15 cellular contexts compared by ENCODE assay signal in genomic region chr2:68448671-68449394, GRCh38. TPM values are rescaled to one million over a fixed set of nuclear protein-coding genes. Genes with fewer than 3 reads are reported as not detected.
DNase-seq lines count a peak whose midpoint lies in the region; ATAC-seq and TF ChIP-seq lines count a peak whose summit lies in the region.
"Had no signal": no experiment of that assay in that cellular context is flagged by ENCODE, and none has a peak within 500 bp of the region (broad histone marks: within the 10 kb centered on the region; RNA-seq: fewer than 3 reads in every experiment).

No MANE protein-coding gene starts in this region.

- peaks cover 11% of the 10 kb centered on the region for H3K4me1 Mint-ChIP-seq in activated T-cell treated with anti-CD3 and anti-CD28 coated beads, Interleukin-2, amount 50 U/mL, for 72 hours (ENCODE audit: low read depth)
- H3K4me1 Mint-ChIP-seq in activated CD4-positive, alpha-beta memory T cell treated with anti-CD3 and anti-CD28 coated beads, Interleukin-2, amount 10 ng/mL, durations not matched to agents 7 days and 5 days = peaks cover 5% of the 10 kb centered on the region
- H3K4me1 Mint-ChIP-seq in stimulated activated effector memory CD8-positive, alpha-beta T cell treated with anti-CD3 and anti-CD28 coated beads, Interleukin-12 subunit alpha, Interleukin-12 subunit beta, amount 100 ng/mL, for 72 hours = peaks cover 6% of the 10 kb centered on the region

- H3K36me3 ChIP-seq in right lobe of liver = no peaks in the 10 kb centered on the region
- H3K36me3 ChIP-seq: transverse colon had no signal

- H3K27me3 Mint-ChIP-seq in activated T-cell treated with anti-CD3 and anti-CD28 coated beads, Interleukin-2, amount 50 U/mL, for 72 hours (ENCODE audit: low read depth) = no peaks in the 10 kb centered on the region
- H3K27me3 Mint-ChIP-seq in activated CD4-positive, alpha-beta memory T cell treated with anti-CD3 and anti-CD28 coated beads, Interleukin-2, amount 10 ng/mL, durations not matched to agents 7 days and 5 days = no peaks in the 10 kb centered on the region
- H3K27me3 Mint-ChIP-seq: activated naive CD8-positive, alpha-beta T cell had no signal

- CTCF ChIA-PET in activated CD4-positive, alpha-beta memory T cell treated with anti-CD3 and anti-CD28 coated beads, Interleukin-2, amount 10 ng/mL, durations not matched to agents 7 days and 5 days (lab: Charles Lee) = no interaction called here

- no peak for TF ChIP-seq POLR2A in right lobe of liver (IDR thresholded peaks at IDR 0.05)

- H3K27me3 ChIP-seq in right lobe of liver = no peaks in the 10 kb centered on the region
- H3K27me3 ChIP-seq: transverse colon had no signal

- H3K4me3 Mint-ChIP-seq in activated T-cell treated with anti-CD3 and anti-CD28 coated beads, Interleukin-2, amount 50 U/mL, for 72 hours = no peak overlapping the region
- no peak overlapping the region for H3K4me3 Mint-ChIP-seq in activated CD4-positive, alpha-beta memory T cell treated with anti-CD3 and anti-CD28 coated beads, Interleukin-2, amount 10 ng/mL, durations not matched to agents 7 days and 5 days
- H3K4me3 Mint-ChIP-seq in stimulated activated effector memory CD8-positive, alpha-beta T cell treated with anti-CD3 and anti-CD28 coated beads, Interleukin-12 subunit alpha, Interleukin-12 subunit beta, amount 100 ng/mL, for 72 hours = no peak overlapping the region
- H3K4me3 Mint-ChIP-seq: activated naive CD8-positive, alpha-beta T cell had no signal

- intact Hi-C loops in right lobe of liver (cut with DNase I) = loop anchor here in 1 of 2 donors (10.0 kb wide), 1 partner anchor 94 kb away; no protein-coding TSS in a partner anchor

- no peaks in the 10 kb centered on the region for H3K9me3 ChIP-seq in right lobe of liver
- H3K9me3 ChIP-seq: transverse colon had no signal

- no peak for TF ChIP-seq CTCF in right lobe of liver (IDR thresholded peaks at IDR 0.05)

- POLR2A ChIA-PET in activated CD4-positive, alpha-beta memory T cell treated with anti-CD3 and anti-CD28 coated beads, Interleukin-2, amount 10 ng/mL, durations not matched to agents 7 days and 5 days (lab: Charles Lee) = interaction anchor here (0.7 to 0.9 kb wide), 2 partner anchors 18 to 372 kb away, joined by 3 read pairs; partner anchors contain the start of genes APLF and FBXO48

- no peak overlapping the region for H3K4me3 ChIP-seq in right lobe of liver
- H3K4me3 ChIP-seq: transverse colon had no signal

- H3K36me3 Mint-ChIP-seq in activated T-cell treated with anti-CD3 and anti-CD28 coated beads, Interleukin-2, amount 50 U/mL, for 72 hours (ENCODE audit: insufficient read depth in 2 of 2) = no peaks in the 10 kb centered on the region
- no peaks in the 10 kb centered on the region for H3K36me3 Mint-ChIP-seq in activated CD4-positive, alpha-beta memory T cell treated with anti-CD3 and anti-CD28 coated beads, Interleukin-2, amount 10 ng/mL, durations not matched to agents 7 days and 5 days (ENCODE audit: low read depth)
- no peaks in the 10 kb centered on the region for H3K36me3 Mint-ChIP-seq in stimulated activated effector memory CD8-positive, alpha-beta T cell treated with anti-CD3 and anti-CD28 coated beads, Interleukin-12 subunit alpha, Interleukin-12 subunit beta, amount 100 ng/mL, for 72 hours
- H3K36me3 Mint-ChIP-seq: activated naive CD8-positive, alpha-beta T cell had no signal

- no peak overlapping the region for H3K27ac ChIP-seq in right lobe of liver
- H3K27ac ChIP-seq: HL-60, transverse colon had no signal

- no peaks in the 10 kb centered on the region for H3K4me1 ChIP-seq in right lobe of liver
- H3K4me1 ChIP-seq: transverse colon had no signal

- 94% methylated on average over 6 of the region's 23 CpGs for WGBS in right lobe of liver (ENCODE audit: insufficient coverage, low coverage, low lambda C conversion rate, missing lambda C conversion rate)

- H3K9me3 Mint-ChIP-seq in activated T-cell treated with anti-CD3 and anti-CD28 coated beads, Interleukin-2, amount 50 U/mL, for 72 hours = no peaks in the 10 kb centered on the region
- no peaks in the 10 kb centered on the region for H3K9me3 Mint-ChIP-seq in activated CD4-positive, alpha-beta memory T cell treated with anti-CD3 and anti-CD28 coated beads, Interleukin-2, amount 10 ng/mL, durations not matched to agents 7 days and 5 days
- H3K9me3 Mint-ChIP-seq in stimulated activated effector memory CD8-positive, alpha-beta T cell treated with anti-CD3 and anti-CD28 coated beads, Interleukin-12 subunit alpha, Interleukin-12 subunit beta, amount 100 ng/mL, for 72 hours = no peaks in the 10 kb centered on the region

- H3K27ac Mint-ChIP-seq in activated T-cell treated with anti-CD3 and anti-CD28 coated beads, Interleukin-2, amount 50 U/mL, for 72 hours = no peak overlapping the region
- no peak overlapping the region for H3K27ac Mint-ChIP-seq in activated CD4-positive, alpha-beta memory T cell treated with anti-CD3 and anti-CD28 coated beads, Interleukin-2, amount 10 ng/mL, durations not matched to agents 7 days and 5 days
- H3K27ac Mint-ChIP-seq in stimulated activated effector memory CD8-positive, alpha-beta T cell treated with anti-CD3 and anti-CD28 coated beads, Interleukin-12 subunit alpha, Interleukin-12 subunit beta, amount 100 ng/mL, for 72 hours = no peak overlapping the region
- H3K27ac Mint-ChIP-seq: activated naive CD8-positive, alpha-beta T cell had no signal

- ATAC-seq in activated T-cell treated with anti-CD3 and anti-CD28 coated beads, Interleukin-2, amount 50 U/mL, for 72 hours (replicated peaks in 1 of 2) = peak; percentile 43 to 76
- peak in 3 of 4 donors; percentile 42 to 55 (median 45) for ATAC-seq in right lobe of liver
- ATAC-seq in stimulated activated effector memory CD8-positive, alpha-beta T cell treated with anti-CD3 and anti-CD28 coated beads, Interleukin-12 subunit alpha, Interleukin-12 subunit beta, amount 100 ng/mL, for 72 hours = peak; percentile 64

- no peak for DNase-seq in activated T-cell treated with anti-CD3 and anti-CD28 coated beads, Interleukin-2, amount 50 U/mL, for 72 hours
- no peak for DNase-seq in activated T-cell treated with anti-CD3 and anti-CD28 coated beads for 4 hours
- peak; percentile 38 for DNase-seq in activated CD4-positive, alpha-beta memory T cell treated with anti-CD3 and anti-CD28 coated beads, Interleukin-2, amount 10 ng/mL, durations not matched to agents 7 days and 5 days
- DNase-seq in right lobe of liver = no peak
- DNase-seq in stimulated activated effector memory CD8-positive, alpha-beta T cell treated with anti-CD3 and anti-CD28 coated beads, Interleukin-12 subunit alpha, Interleukin-12 subunit beta, amount 100 ng/mL, for 72 hours (ENCODE audit: low spot score in 2 of 2) = no peak
- DNase-seq in NCI-H510A (lab: John Stamatoyannopoulos, UW) = no peak
- DNase-seq in activated gamma-delta T cell (lab: John Stamatoyannopoulos, UW) = no peak
- DNase-seq in germinal center (ENCODE audit: low spot score) = no peak
- DNase-seq: cerebellar nuclear complex, midbrain, NCI-H1417 treated with DMSO at 0.1 percent for 48 hours, NCI-H2227 treated with DMSO at 0.1 percent for 48 hours, transverse colon had no signal

RNA-seq across cellular contexts. Expression of gene FBXO48, which starts 18.3 kb away (rescaled TPM):
- total RNA-seq in activated T-cell treated with anti-CD3 and anti-CD28 coated beads, Interleukin-2, amount 50 U/mL, for 72 hours = 1 to 10 TPM; 3.2 to 3.7 TPM
- 1 to 10 TPM; 5.0 to 5.4 TPM for total RNA-seq in activated CD4-positive, alpha-beta memory T cell treated with anti-CD3 and anti-CD28 coated beads, Interleukin-2, amount 10 ng/mL, durations not matched to agents 7 days and 5 days
- 1 to 10 TPM in 4 of 6 experiments, under 1 TPM in 2; 0.82 to 1.5 (median 1.2) TPM for total RNA-seq in right lobe of liver

RNA-seq across cellular contexts. Expression of gene APLF, which starts 18.6 kb away (rescaled TPM):
- 1 to 10 TPM; 5.5 to 5.7 TPM for total RNA-seq in activated T-cell treated with anti-CD3 and anti-CD28 coated beads, Interleukin-2, amount 50 U/mL, for 72 hours
- 1 to 10 TPM; 2.8 to 3.6 TPM for total RNA-seq in activated CD4-positive, alpha-beta memory T cell treated with anti-CD3 and anti-CD28 coated beads, Interleukin-2, amount 10 ng/mL, durations not matched to agents 7 days and 5 days
- 1 to 10 TPM; 1.3 to 2.3 (median 1.9) TPM for total RNA-seq in right lobe of liver
